In the genomic region with DNA sequence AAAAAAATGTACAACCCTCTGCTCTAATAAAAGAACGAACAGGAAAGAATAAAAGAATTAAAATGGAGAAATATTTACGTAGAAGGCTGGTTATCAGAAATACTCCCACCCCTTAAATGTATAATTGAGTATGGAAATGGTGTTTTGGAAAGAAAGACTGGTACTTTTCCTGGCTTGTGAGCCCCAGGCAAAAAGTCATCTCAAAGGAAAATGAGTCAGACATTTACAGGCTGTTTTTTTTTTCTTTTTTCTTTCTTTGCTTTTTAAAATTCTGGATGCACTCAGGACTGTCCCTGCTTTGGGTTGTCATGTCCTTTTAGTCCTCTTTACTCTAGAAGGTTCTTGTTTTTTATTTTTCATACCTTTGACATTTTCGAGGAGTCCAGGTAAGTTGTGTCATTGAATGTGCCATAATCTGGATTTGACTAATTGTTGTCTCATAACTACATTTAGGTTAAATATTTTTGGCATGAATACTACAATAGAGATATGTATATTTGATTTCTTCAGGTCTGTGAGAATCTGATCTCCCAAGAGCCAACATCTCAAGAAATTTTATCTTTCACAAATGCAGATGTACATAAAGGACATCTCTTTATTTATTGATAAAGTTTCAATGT, we compare ENCODE assay signal across 15 cellular contexts.
DNase-seq lines count a peak whose midpoint lies in the region; TF ChIP-seq lines count a peak whose summit lies in the region.
"Had no signal": no experiment of that assay in that cellular context is flagged by ENCODE, and none has a peak within 500 bp of the region (broad histone marks: within the 10 kb centered on the region; RNA-seq: fewer than 3 reads in every experiment).

No MANE protein-coding gene starts in this region.

- peaks cover 5% of the 10 kb centered on the region for H3K9me3 ChIP-seq in vagina

- TF ChIP-seq CTCF in chondrocyte (IDR thresholded peaks at IDR 0.05) (no peak), osteocyte (IDR thresholded peaks at IDR 0.05) (no peak), vagina (IDR thresholded peaks at IDR 0.05) (no peak)

- H3K27me3 ChIP-seq in vagina, result no peaks in the 10 kb centered on the region
- H3K27me3 ChIP-seq: BLaER1 treated with 17β-estradiol and CSF1 and Interleukin-3, amounts not matched to agents 10 nM and 100 nM had no signal

- TF ChIP-seq POLR2A in vagina (IDR thresholded peaks at IDR 0.05), result no peak

- peak overlapping the region; percentile 68 for H3K27ac Mint-ChIP-seq in chondrocyte (ENCODE audit: unreplicated experiment)
- H3K27ac Mint-ChIP-seq in osteocyte (ENCODE audit: unreplicated experiment), result peak overlapping the region; percentile 70
- H3K27ac Mint-ChIP-seq: CD8-positive, alpha-beta T cell had no signal

- H3K27me3 Mint-ChIP-seq in chondrocyte (ENCODE audit: low read depth) (no peaks in the 10 kb centered on the region), osteocyte (ENCODE audit: unreplicated experiment) (peaks cover 3% of the 10 kb centered on the region)

- intact Hi-C loops in vagina (cut with DNase I), result no loop called here

- no peak overlapping the region for H3K27ac ChIP-seq in vagina
- H3K27ac ChIP-seq: BLaER1 treated with 17β-estradiol and CSF1 and Interleukin-3, amounts not matched to agents 10 nM and 100 nM; PC-9 had no signal

- peaks cover 10% of the 10 kb centered on the region for H3K9me3 Mint-ChIP-seq in chondrocyte (ENCODE audit: low read depth)
- peaks cover 13% of the 10 kb centered on the region for H3K9me3 Mint-ChIP-seq in osteocyte (ENCODE audit: unreplicated experiment)

- peaks cover 21% of the 10 kb centered on the region for H3K4me1 ChIP-seq in vagina
- H3K4me1 ChIP-seq: BLaER1 treated with 17β-estradiol and CSF1 and Interleukin-3, amounts not matched to agents 10 nM and 100 nM had no signal

- no peak overlapping the region for H3K4me3 Mint-ChIP-seq in chondrocyte (ENCODE audit: unreplicated experiment)
- H3K4me3 Mint-ChIP-seq in osteocyte (ENCODE audit: unreplicated experiment), result no peak overlapping the region
- H3K4me3 Mint-ChIP-seq: CD8-positive, alpha-beta T cell had no signal

- H3K36me3 Mint-ChIP-seq in chondrocyte (ENCODE audit: low read depth), result peaks cover 3% of the 10 kb centered on the region
- H3K36me3 Mint-ChIP-seq in osteocyte (ENCODE audit: unreplicated experiment), result peaks cover 1% of the 10 kb centered on the region
- H3K36me3 Mint-ChIP-seq: CD8-positive, alpha-beta T cell had no signal

- no peaks in the 10 kb centered on the region for H3K36me3 ChIP-seq in vagina
- H3K36me3 ChIP-seq: BLaER1 treated with 17β-estradiol and CSF1 and Interleukin-3, amounts not matched to agents 10 nM and 100 nM had no signal

- H3K4me1 Mint-ChIP-seq in chondrocyte (ENCODE audit: low read depth) (peaks cover 30% of the 10 kb centered on the region), osteocyte (ENCODE audit: unreplicated experiment) (peaks cover 25% of the 10 kb centered on the region)

- no peak overlapping the region for H3K4me3 ChIP-seq in vagina
- H3K4me3 ChIP-seq: BLaER1 treated with 17β-estradiol and CSF1 and Interleukin-3, amounts not matched to agents 10 nM and 100 nM; PC-9 had no signal

- DNase-seq in Daoy (ENCODE audit: low read depth), result peak; percentile 56
- peak; percentile 61 for DNase-seq in NCI-H226
- DNase-seq in chondrocyte (ENCODE audit: low spot score), result no peak
- DNase-seq in osteocyte (ENCODE audit: extremely low spot score, unreplicated experiment), result no peak
- no peak for DNase-seq in vagina (ENCODE audit: extremely low spot score in 2 of 2)
- DNase-seq in RKO (ENCODE audit: low spot score), result no peak
- no peak for DNase-seq in NCI-H2196 treated with DMSO at 0.1 percent for 48 hours (lab: John Stamatoyannopoulos, UW; ENCODE audit: unreplicated experiment)
- DNase-seq: CD8-positive, alpha-beta T cell; DMS53; NCI-H1694 treated with DMSO at 0.1 percent for 48 hours; NCI-H510A treated with DMSO at 0.1 percent for 48 hours; NCI-H82; PC-9; SW 1271 had no signal

Comparison
In these comparisons a context has a peak if more than half of its experiments do, and no peak if none do; other contexts are left out.
1. DNase-seq: peak in Daoy (single experiment) and NCI-H226 (single experiment); none in chondrocyte (single experiment), osteocyte (single experiment), vagina (0 of 2), RKO (single experiment) and NCI-H2196 treated with DMSO at 0.1 percent for 48 hours (single experiment).